ENCODE assay signal across 8 cellular contexts in the genomic region with DNA sequence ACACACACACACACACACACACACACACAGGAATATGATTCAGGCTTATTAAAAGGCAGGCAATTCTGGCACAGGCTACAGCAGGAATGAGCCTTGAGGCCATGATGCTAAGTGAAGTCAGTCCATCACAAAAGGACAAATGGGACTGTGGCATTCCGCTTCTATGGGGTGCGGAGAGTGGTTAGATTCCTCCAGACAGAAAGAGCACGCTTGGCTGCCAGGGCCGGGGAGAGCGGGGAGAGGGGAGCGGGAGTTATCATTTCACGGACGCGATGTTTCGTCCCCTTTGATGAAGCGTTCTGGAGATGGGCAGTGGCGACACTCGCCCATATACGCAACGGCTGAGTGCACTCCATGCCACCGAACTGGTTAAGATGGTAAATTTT. TPM values are rescaled to one million over a fixed set of nuclear protein-coding genes. Genes with fewer than 3 reads are reported as not detected.
A peak's percentile ranks its signal among the peaks of the same experiment; 100 is the strongest.
DNase-seq lines count a peak whose midpoint lies in the region; ATAC-seq, FAIRE-seq and TF ChIP-seq lines count a peak whose summit lies in the region.

No MANE protein-coding gene starts in this region.

- DNase-seq in G401 (ENCODE audit: low spot score) (peak; percentile 61), NCI-H526 treated with DMSO at 0.1 percent for 48 hours (lab: John Stamatoyannopoulos, UW) (peak; percentile 64), dermis blood vessel endothelial cell (peak; percentile 54), HepG2 (ENCODE audit: low spot score) (no peak), suprapubic skin (ENCODE audit: low spot score in 2 of 2) (no peak)
- DNase-seq in activated effector memory CD4-positive, alpha-beta T cell treated with Interleukin-2 at 50 U/mL for 16 hours, result no peak

- intact Hi-C loops in HepG2 (cut with micrococcal nuclease; ENCODE audit: unreplicated experiment), result loop anchor here (2.0 to 10.0 kb wide), 2 partner anchors 323 to 619 kb away; no protein-coding TSS in a partner anchor

- WGBS in HepG2 (ENCODE audit: low lambda C conversion rate), result 33% methylated on average over 7 of the region's 16 CpGs
- WGBS in suprapubic skin, result 3% methylated on average over 16 of the region's 16 CpGs

- TF ChIP-seq RAD21 in HepG2 (CRISPR knock-in tag; IDR thresholded peaks at IDR 0.05), result no peak

- H3K9ac ChIP-seq in HepG2 (ENCODE audit: insufficient read depth, low read depth, low read length), result no peak overlapping the region

- H3K27ac ChIP-seq in HepG2 (ENCODE audit: extremely low read length, insufficient read depth, low read length), result no peak overlapping the region
- peak overlapping the region; percentile 76 for H3K27ac ChIP-seq in suprapubic skin

- H3K79me2 ChIP-seq in HepG2 (ENCODE audit: insufficient read depth, low read length), result no peaks in the 10 kb centered on the region

- in situ Hi-C loops in G401 (cut with HindIII; ENCODE audit: low sequenced_read_pairs) (no loop called here), HepG2 (cut with HindIII; ENCODE audit: extremely low pct_ligation_motif_present, low pct_unique_long_range_greater_than_20kb) (loop anchor here (10.0 kb wide), 1 partner anchor 189 kb away; no protein-coding TSS in a partner anchor)

- H3K4me1 ChIP-seq in HepG2 (ENCODE audit: insufficient read depth, low read length) (0 out of 2 replicates have a peak, but pooled peaks cover 6% of the 10 kb centered on the region), suprapubic skin (peaks cover 13% of the 10 kb centered on the region)

- CTCF ChIA-PET in HepG2 (lab: Yijun Ruan, JAX; ENCODE audit: low intra/inter-chr PET ratio, low total read pairs), result interaction anchor here (1.2 to 2.2 kb wide), 4 partner anchors 20 to 617 kb away, joined by 3 to 22 read pairs (median 11); no protein-coding TSS in a partner anchor

- H3K4me3 ChIP-seq in HepG2 (replicated peaks in 1 of 3; ENCODE audit: insufficient read depth in 1 of 3, low read depth in 2 of 3, low read length in 3 of 3) (peak overlapping the region; percentile 51 to 70 (median 63)), suprapubic skin (peak overlapping the region; percentile 61)

- no peaks in the 10 kb centered on the region for H3K36me3 ChIP-seq in HepG2 (replicated peaks in 1 of 2; ENCODE audit: control insufficient read depth in 1 of 2, insufficient read depth in 2 of 2, low read length in 2 of 2)
- H3K36me3 ChIP-seq in suprapubic skin, result no peaks in the 10 kb centered on the region

- TF ChIP-seq EP300 in HepG2 (IDR thresholded peaks at IDR 0.05; ENCODE audit: low read depth in 2 of 2, low read length in 2 of 2), result no peak
- no peak for TF ChIP-seq EP300 in HepG2 (CRISPR knock-in tag; IDR thresholded peaks at IDR 0.05; ENCODE audit: borderline replicate concordance)
- no peak for TF ChIP-seq EP300 in suprapubic skin (IDR thresholded peaks at IDR 0.05)

- no peaks in the 10 kb centered on the region for H4K20me1 ChIP-seq in HepG2 (ENCODE audit: insufficient read depth, low read length)

- no peak for TF ChIP-seq CTCF in HepG2 (CRISPR knock-in tag; IDR thresholded peaks at IDR 0.05)
- TF ChIP-seq CTCF in suprapubic skin (IDR thresholded peaks at IDR 0.05), result no peak

- H2AFZ ChIP-seq in HepG2 (ENCODE audit: low read length), result no peak overlapping the region

- no peaks in the 10 kb centered on the region for H3K9me3 ChIP-seq in HepG2 (ENCODE audit: low read length)
- no peaks in the 10 kb centered on the region for H3K9me3 ChIP-seq in suprapubic skin

- POLR2A ChIA-PET in HepG2 (lab: Yijun Ruan, JAX), result no interaction called here

- H3K27me3 ChIP-seq in HepG2 (ENCODE audit: control insufficient read depth in 1 of 2, insufficient read depth in 2 of 2, low read length in 2 of 2), result peaks cover 1 to 14% of the 10 kb centered on the region in 2 experiments; a peak in 3 of 5 replicates
- H3K27me3 ChIP-seq in suprapubic skin, result no peaks in the 10 kb centered on the region

- no TSS peak for BruUV-seq in HepG2 (replicated peaks; lab: Mats Ljungman, UMichigan)

- TF ChIP-seq POLR2A in HepG2 (IDR thresholded peaks at IDR 0.05; ENCODE audit: insufficient read depth in 1 of 2, low read depth in 2 of 2, low read length in 2 of 2) (no peak), suprapubic skin (IDR thresholded peaks at IDR 0.05) (no peak)

- FAIRE-seq in HepG2 (lab: Jason Lieb, UNC), result no peak

- ATAC-seq in GM21786 (IDR thresholded peaks at IDR 0.05; ENCODE audit: unreplicated experiment) (peak; percentile 20), HepG2 (peak; percentile 67), HG03521 (IDR thresholded peaks at IDR 0.05; ENCODE audit: unreplicated experiment) (no peak)

- peak overlapping the region; percentile 86 for H3K4me2 ChIP-seq in HepG2 (ENCODE audit: low read depth, low read length)

TF ChIP-seq in HepG2, 621 proteins besides CTCF, POLR2A, EP300 and RAD21:
- TF ChIP-seq ZNF7 (CRISPR knock-in tag; IDR thresholded peaks at IDR 0.05) (no peak), MEIS2 (CRISPR knock-in tag; IDR thresholded peaks at IDR 0.05) (no peak), ZNF790 (CRISPR knock-in tag; IDR thresholded peaks at IDR 0.05; ENCODE audit: borderline replicate concordance) (no peak)
- TF ChIP-seq, protein P1, sequence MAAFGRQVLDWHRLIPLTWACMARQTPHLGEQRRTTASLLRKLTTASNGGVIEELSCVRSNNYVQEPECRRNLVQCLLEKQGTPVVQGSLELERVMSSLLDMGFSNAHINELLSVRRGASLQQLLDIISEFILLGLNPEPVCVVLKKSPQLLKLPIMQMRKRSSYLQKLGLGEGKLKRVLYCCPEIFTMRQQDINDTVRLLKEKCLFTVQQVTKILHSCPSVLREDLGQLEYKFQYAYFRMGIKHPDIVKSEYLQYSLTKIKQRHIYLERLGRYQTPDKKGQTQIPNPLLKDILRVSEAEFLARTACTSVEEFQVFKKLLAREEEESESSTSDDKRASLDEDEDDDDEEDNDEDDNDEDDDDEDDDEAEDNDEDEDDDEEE (CRISPR knock-in tag; IDR thresholded peaks at IDR 0.05), result 0 out of 2 replicates have a peak, but pooled peaks have one; percentile 17

RNA-seq across cellular contexts. Expression of a gene that starts 58.5 kb away (rescaled TPM):
- 2.8 and 10.0 TPM in 2 replicates for total RNA-seq in G401 (2014; rRNA removed; shearing (Covaris generic))
- 31.1 and 37.7 TPM in 2 replicates for total RNA-seq in dermis blood vessel endothelial cell
- 1.3 and 2.1 TPM in 2 replicates for total RNA-seq in HepG2 (2016; rRNA removed; fragmentation: Illumina TruSeq; extraction: Trizol)
- 1.6 and 1.7 TPM in 2 replicates for total RNA-seq in HepG2 (2016; cell fraction: cytosol; rRNA removed; fragmentation: Illumina TruSeq; extraction: Trizol; ENCODE audit: low read depth)
- total RNA-seq in HepG2 (2016; cell fraction: insoluble cytoplasmic fraction; rRNA removed; fragmentation: Illumina TruSeq; extraction: Trizol), result 1.1 and 2.1 TPM in 2 replicates
- total RNA-seq in HepG2 (2016; cell fraction: membrane; rRNA removed; fragmentation: Illumina TruSeq; extraction: Trizol), result 1.0 and 1.9 TPM in 2 replicates
- total RNA-seq in HepG2 (2016; cell fraction: nucleus; rRNA removed; fragmentation: Illumina TruSeq; extraction: Trizol), result 2.5 and 4.4 TPM in 2 replicates
- polyA plus RNA-seq in HepG2 (2011; rRNA removed), result 0.68 and 0.90 TPM in 2 replicates
- 0.47 TPM in 1 of 2 replicates, not detected in the other for polyA plus RNA-seq in HepG2 (2011; cell fraction: cytosol; rRNA removed)
- 0.92 and 0.97 TPM in 2 replicates for polyA plus RNA-seq in HepG2 (2011; cell fraction: nucleus; rRNA removed)
- polyA plus RNA-seq in HepG2 (2012), result 0.55 TPM in 2 replicates
- 0.67 TPM in 1 of 2 replicates, not detected in the other for polyA plus RNA-seq in HepG2 (2016; cell fraction: cytosol; fragmentation: Illumina TruSeq; extraction: Trizol; ENCODE audit: low read depth)
- polyA plus RNA-seq in HepG2 (2016; cell fraction: insoluble cytoplasmic fraction; fragmentation: Illumina TruSeq; extraction: Trizol; ENCODE audit: low read depth), result 0.79 and 1.3 TPM in 2 replicates
- polyA plus RNA-seq in HepG2 (2016; cell fraction: membrane; fragmentation: Illumina TruSeq; extraction: Trizol; ENCODE audit: low read depth), result 0.34 and 0.90 TPM in 2 replicates
- polyA plus RNA-seq in HepG2 (2016; cell fraction: nucleus; fragmentation: Illumina TruSeq; extraction: Trizol; ENCODE audit: insufficient read depth, low read depth), result 3.7 and 6.7 TPM in 2 replicates
- 0.22 and 12.1 TPM in 2 replicates for polyA minus RNA-seq in HepG2 (2011; rRNA and poly(A)+ RNA removed; ENCODE audit: low replicate concordance)
- 1.9 TPM in 1 of 2 replicates, not detected in the other for polyA minus RNA-seq in HepG2 (2011; cell fraction: cytosol; rRNA and poly(A)+ RNA removed)
- 3.2 and 4.8 TPM in 2 replicates for polyA minus RNA-seq in HepG2 (2011; cell fraction: nucleus; rRNA and poly(A)+ RNA removed)
- 10 to 100 TPM in 3 of 4 donors, 1 to 10 TPM in 1; 6.2 to 24.0 (median 18.3) TPM for total RNA-seq in suprapubic skin

Comparison
In these comparisons a context has a peak if more than half of its experiments do, and no peak if none do; other contexts are left out.
1. DNase-seq: peak in G401 (single experiment), NCI-H526 treated with DMSO at 0.1 percent for 48 hours (single experiment) and dermis blood vessel endothelial cell (single experiment); none in HepG2 (single experiment), suprapubic skin (0 of 2) and activated effector memory CD4-positive, alpha-beta T cell treated with Interleukin-2 at 50 U/mL for 16 hours (single experiment).